In genomic region chr20:31693402-31693801, GRCh38 we compare ENCODE assay signal across 1 cellular context.
TF ChIP-seq lines count a peak whose summit lies in the region.

No MANE protein-coding gene starts in this region.

TF ChIP-seq in IMR-90, 13 proteins besides CTCF, POLR2A, EP300 and RAD21:
- TF ChIP-seq, protein P1, sequence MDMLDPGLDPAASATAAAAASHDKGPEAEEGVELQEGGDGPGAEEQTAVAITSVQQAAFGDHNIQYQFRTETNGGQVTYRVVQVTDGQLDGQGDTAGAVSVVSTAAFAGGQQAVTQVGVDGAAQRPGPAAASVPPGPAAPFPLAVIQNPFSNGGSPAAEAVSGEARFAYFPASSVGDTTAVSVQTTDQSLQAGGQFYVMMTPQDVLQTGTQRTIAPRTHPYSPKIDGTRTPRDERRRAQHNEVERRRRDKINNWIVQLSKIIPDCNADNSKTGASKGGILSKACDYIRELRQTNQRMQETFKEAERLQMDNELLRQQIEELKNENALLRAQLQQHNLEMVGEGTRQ (IDR thresholded peaks at IDR 0.05; ENCODE audit: low read depth, low read length), result no peak
- TF ChIP-seq MXI1 (IDR thresholded peaks at IDR 0.05; ENCODE audit: borderline replicate concordance, low read depth, low read length), result no peak
- TF ChIP-seq MAZ (IDR thresholded peaks at IDR 0.05; ENCODE audit: borderline replicate concordance, low read depth, low read length), result no peak
- TF ChIP-seq, protein P2, sequence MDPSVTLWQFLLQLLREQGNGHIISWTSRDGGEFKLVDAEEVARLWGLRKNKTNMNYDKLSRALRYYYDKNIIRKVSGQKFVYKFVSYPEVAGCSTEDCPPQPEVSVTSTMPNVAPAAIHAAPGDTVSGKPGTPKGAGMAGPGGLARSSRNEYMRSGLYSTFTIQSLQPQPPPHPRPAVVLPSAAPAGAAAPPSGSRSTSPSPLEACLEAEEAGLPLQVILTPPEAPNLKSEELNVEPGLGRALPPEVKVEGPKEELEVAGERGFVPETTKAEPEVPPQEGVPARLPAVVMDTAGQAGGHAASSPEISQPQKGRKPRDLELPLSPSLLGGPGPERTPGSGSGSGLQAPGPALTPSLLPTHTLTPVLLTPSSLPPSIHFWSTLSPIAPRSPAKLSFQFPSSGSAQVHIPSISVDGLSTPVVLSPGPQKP (IDR thresholded peaks at IDR 0.05; ENCODE audit: borderline replicate concordance, low read depth, low read length), result no peak
- no peak for TF ChIP-seq NFE2L2 (IDR thresholded peaks at IDR 0.05; ENCODE audit: low read depth, low read length)
- no peak for TF ChIP-seq RFX5 (IDR thresholded peaks at IDR 0.05; ENCODE audit: low read depth, low read length)
- no peak for TF ChIP-seq SMC3 (IDR thresholded peaks at IDR 0.05; ENCODE audit: low read depth, low read length)
- TF ChIP-seq MAFK (IDR thresholded peaks at IDR 0.05; ENCODE audit: low read depth, low read length), result no peak
- no peak for TF ChIP-seq FOS (IDR thresholded peaks at IDR 0.05; ENCODE audit: low read depth, low read length)
- TF ChIP-seq CEBPB (IDR thresholded peaks at IDR 0.05; ENCODE audit: low read depth, low read length), result no peak
- no peak for TF ChIP-seq RCOR1 (IDR thresholded peaks at IDR 0.05; ENCODE audit: insufficient replicate concordance, low read length)
- no peak for TF ChIP-seq BHLHE40 (IDR thresholded peaks at IDR 0.05; ENCODE audit: low read depth, low read length)
- TF ChIP-seq CHD1 (IDR thresholded peaks at IDR 0.05; ENCODE audit: low read depth, low read length), result no peak
TF ChIP-seq in IMR-90: peak in this region for 0.
